8 cellular contexts compared by ENCODE assay signal in the genomic region with DNA sequence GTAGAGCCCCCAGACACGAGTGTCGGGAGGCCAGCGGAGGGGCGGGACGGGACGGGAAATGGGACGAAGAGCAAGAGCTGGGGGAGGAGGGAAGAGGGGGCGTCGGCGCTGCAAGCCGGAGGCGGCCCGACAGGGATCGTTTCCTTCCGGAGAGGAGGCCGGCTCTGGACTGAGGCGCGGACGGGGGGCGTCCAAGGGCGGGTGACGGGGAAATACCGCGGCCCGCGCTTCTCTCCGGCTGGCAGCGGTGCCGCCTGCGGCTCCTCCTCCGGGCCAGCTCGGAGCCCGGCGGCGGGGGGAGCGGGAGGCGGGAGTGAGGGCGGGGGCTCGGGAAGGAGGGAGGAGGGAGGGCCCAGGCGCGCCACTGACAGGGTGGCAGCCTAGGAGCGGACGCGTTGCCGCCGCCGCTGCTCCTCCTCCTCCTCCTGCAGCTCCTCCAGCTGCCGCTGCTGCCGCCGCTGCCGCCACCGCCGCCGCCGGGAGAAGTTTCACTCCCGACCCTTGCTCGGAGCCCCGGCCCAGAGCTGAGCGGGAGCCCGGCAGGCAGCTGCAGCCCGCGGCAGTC. TPM values are rescaled to one million over a fixed set of nuclear protein-coding genes. Genes with fewer than 3 reads are reported as not detected.
A peak's percentile ranks its signal among the peaks of the same experiment; 100 is the strongest.
DNase-seq lines count a peak whose midpoint lies in the region; TF ChIP-seq lines count a peak whose summit lies in the region.

A gene (plus strand): TSS at position 364 of the 565 bp plus-strand sequence.

- TF ChIP-seq CTCF in GM10248 (IDR thresholded peaks at IDR 0.05; ENCODE audit: control extremely low read depth, extremely low read depth, low read depth, missing control alignments) (no peak), liver (IDR thresholded peaks at IDR 0.05; ENCODE audit: low read depth, low read length, missing input control) (no peak)

- H3K9me3 ChIP-seq in ectodermal cell (ENCODE audit: control insufficient read depth, low read length) (no peaks in the 10 kb centered on the region), liver (ENCODE audit: control insufficient read depth in 4 of 4, low read length in 3 of 4) (no peaks in the 10 kb centered on the region)

- H3K27me3 ChIP-seq in ectodermal cell (ENCODE audit: control insufficient read depth, insufficient read depth, low read length, poor library complexity, severe bottlenecking), result peaks cover 64% of the 10 kb centered on the region
- H3K27me3 ChIP-seq in liver (ENCODE audit: control insufficient read depth in 4 of 4, insufficient read depth in 4 of 4, low read length in 3 of 4), result no peaks in the 10 kb centered on the region

- POLR2A ChIA-PET in GM10248 (lab: Yijun Ruan, JAX), result no interaction called here

- H3K4me3 ChIP-seq in ectodermal cell (ENCODE audit: insufficient read depth, low read depth, low read length), result peak within 1 kb of the TSS; percentile 44
- peak within 1 kb of the TSS; percentile 70 to 96 (median 86) for H3K4me3 ChIP-seq in liver (ENCODE audit: low read depth in 1 of 3, low read length in 3 of 3)

- H3K4me1 ChIP-seq in ectodermal cell (ENCODE audit: control insufficient read depth, insufficient read depth, low read length) (no peaks in the 10 kb centered on the region), liver (ENCODE audit: control insufficient read depth in 4 of 4, insufficient read depth in 4 of 4, low read length in 3 of 4) (peaks cover 2 to 25% (median 18%) of the 10 kb centered on the region in 4 donors)

- no peak for TF ChIP-seq RAD21 in liver (IDR thresholded peaks at IDR 0.05)

- H3K27ac ChIP-seq in ectodermal cell (ENCODE audit: insufficient read depth, low read depth, low read length, poor library complexity, severe bottlenecking) (no peak within 1 kb of the TSS), liver (ENCODE audit: low read depth in 1 of 2, low read length in 2 of 2) (peak within 1 kb of the TSS; percentile 59 to 69)

- 0% methylated on average over 61 to 62 of the region's 62 CpGs for WGBS in ectodermal cell, 2 experiments
- under 1% methylated on average over 62 of the region's 62 CpGs for WGBS in liver

- CTCF ChIA-PET in GM10248 (lab: Yijun Ruan, JAX), result no interaction called here

- DNase-seq in GM10248 (ENCODE audit: extremely low spot score) (peak; percentile 32), H4 (ENCODE audit: low spot score) (peak; percentile 88), M059J (ENCODE audit: low read depth) (peak; percentile 11), UCSD-AML1 (lab: John Stamatoyannopoulos, UW; ENCODE audit: unreplicated experiment) (peak; percentile 52), NCI-H128 (lab: John Stamatoyannopoulos, UW; ENCODE audit: unreplicated experiment) (no peak)
- DNase-seq in stimulated activated CD4-positive, alpha-beta T cell treated with anti-CD3 and anti-CD28 coated beads, Interleukin-2, amount 100 ng/mL, for 4 hours (ENCODE audit: low read depth), result peak; percentile 6

- peak within 1 kb of the TSS in 1 of 2 donors; percentile 27 for H3K9ac ChIP-seq in liver (ENCODE audit: low read depth in 1 of 2, low read length in 2 of 2)

- no peaks in the 10 kb centered on the region for H3K36me3 ChIP-seq in ectodermal cell (ENCODE audit: control insufficient read depth, insufficient read depth, low read length)
- H3K36me3 ChIP-seq in liver (ENCODE audit: control insufficient read depth in 4 of 4, insufficient read depth in 3 of 4, low read depth in 1 of 4, low read length in 3 of 4), result no peaks in the 10 kb centered on the region

TF ChIP-seq in liver, 16 proteins besides CTCF, POLR2A, EP300 and RAD21:
- TF ChIP-seq HNF4A (conservative IDR thresholded peaks at IDR 0.05), result no peak
- no peak for TF ChIP-seq TAF1 (conservative IDR thresholded peaks at IDR 0.05)
- TF ChIP-seq, protein P1, sequence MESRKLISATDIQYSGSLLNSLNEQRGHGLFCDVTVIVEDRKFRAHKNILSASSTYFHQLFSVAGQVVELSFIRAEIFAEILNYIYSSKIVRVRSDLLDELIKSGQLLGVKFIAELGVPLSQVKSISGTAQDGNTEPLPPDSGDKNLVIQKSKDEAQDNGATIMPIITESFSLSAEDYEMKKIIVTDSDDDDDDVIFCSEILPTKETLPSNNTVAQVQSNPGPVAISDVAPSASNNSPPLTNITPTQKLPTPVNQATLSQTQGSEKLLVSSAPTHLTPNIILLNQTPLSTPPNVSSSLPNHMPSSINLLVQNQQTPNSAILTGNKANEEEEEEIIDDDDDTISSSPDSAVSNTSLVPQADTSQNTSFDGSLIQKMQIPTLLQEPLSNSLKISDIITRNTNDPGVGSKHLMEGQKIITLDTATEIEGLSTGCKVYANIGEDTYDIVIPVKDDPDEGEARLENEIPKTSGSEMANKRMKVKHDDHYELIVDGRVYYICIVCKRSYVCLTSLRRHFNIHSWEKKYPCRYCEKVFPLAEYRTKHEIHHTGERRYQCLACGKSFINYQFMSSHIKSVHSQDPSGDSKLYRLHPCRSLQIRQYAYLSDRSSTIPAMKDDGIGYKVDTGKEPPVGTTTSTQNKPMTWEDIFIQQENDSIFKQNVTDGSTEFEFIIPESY (IDR thresholded peaks at IDR 0.05), result no peak
- TF ChIP-seq JUND (IDR thresholded peaks at IDR 0.05), result no peak
- no peak for TF ChIP-seq FOXA2 (IDR thresholded peaks at IDR 0.05)
- TF ChIP-seq EGR1 (IDR thresholded peaks at IDR 0.05; ENCODE audit: low read depth in 2 of 2), result no peak
- TF ChIP-seq, protein P2, sequence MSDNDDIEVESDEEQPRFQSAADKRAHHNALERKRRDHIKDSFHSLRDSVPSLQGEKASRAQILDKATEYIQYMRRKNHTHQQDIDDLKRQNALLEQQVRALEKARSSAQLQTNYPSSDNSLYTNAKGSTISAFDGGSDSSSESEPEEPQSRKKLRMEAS (IDR thresholded peaks at IDR 0.05), result no peak
- TF ChIP-seq YY1 (IDR thresholded peaks at IDR 0.05), result no peak
- peak in 1 of 2 donors; percentile 15 for TF ChIP-seq RXRA (IDR thresholded peaks at IDR 0.05)
- TF ChIP-seq HNF4G (IDR thresholded peaks at IDR 0.05), result no peak
- TF ChIP-seq GABPA (IDR thresholded peaks at IDR 0.05 in 1 of 2, conservative IDR thresholded peaks at IDR 0.05 in 1 of 2), result peak in 1 of 2 donors; percentile 27
- TF ChIP-seq SP1 (IDR thresholded peaks at IDR 0.05), result no peak
- TF ChIP-seq NR2F2 (IDR thresholded peaks at IDR 0.05), result no peak

RNA-seq across cellular contexts. Expression of the gene that starts here (rescaled TPM):
- 9.3 and 9.8 TPM in 2 replicates for total RNA-seq in H4 (2014; rRNA removed; shearing (Covaris generic))
- 0.02 TPM in 1 of 2 replicates, not detected in the other for total RNA-seq in M059J (2014; rRNA removed; shearing (Covaris generic))
- 1.5 TPM for polyA plus RNA-seq in ectodermal cell (2013, experiment 1 of 4)
- 0.66 TPM for polyA plus RNA-seq in ectodermal cell (2013, experiment 2 of 4)
- 0.59 TPM for polyA plus RNA-seq in ectodermal cell (2013, experiment 3 of 4)
- 0.53 TPM for polyA plus RNA-seq in ectodermal cell (2013, experiment 4 of 4)
- total RNA-seq in liver, result 1 to 10 TPM; 2.3 to 7.7 TPM
- polyA plus RNA-seq in liver, result 1 to 10 TPM in 1 of 2 donors, under 1 TPM in 1; 0.40 to 2.0 TPM

Comparison
In these comparisons a context has a peak if more than half of its experiments do, and no peak if none do; other contexts are left out.
1. Peak in DNase-seq in M059J; RNA of the gene not detected or under 1 TPM.